Comparison of ENCODE assay signal across 8 cellular contexts in genomic region chr4:70702592-70702991, GRCh38. TPM values are rescaled to one million over a fixed set of nuclear protein-coding genes. Genes with fewer than 3 reads are reported as not detected.
DNase-seq lines count a peak whose midpoint lies in the region; ATAC-seq, FAIRE-seq and TF ChIP-seq lines count a peak whose summit lies in the region.
"Not testable (repeated sequence)": the region's sequence is repeated elsewhere in the genome, so short reads cannot be mapped to it uniquely, and the experiment has no call there.
"Had no signal": no experiment of that assay in that cellular context is flagged by ENCODE, and none has a peak within 500 bp of the region (broad histone marks: within the 10 kb centered on the region; RNA-seq: fewer than 3 reads in every experiment).

No MANE protein-coding gene starts in this region.

- WGBS in K562 (ENCODE audit: insufficient coverage, low coverage, missing lambda C conversion rate), result 65% methylated on average over 2 of the region's 2 CpGs

- H3K4me1 ChIP-seq in KMS-11 (ENCODE audit: low read depth, poor library complexity, severe bottlenecking) (peaks cover 27% of the 10 kb centered on the region), RWPE2 (ENCODE audit: insufficient read depth, poor library complexity, severe bottlenecking) (peaks cover 21% of the 10 kb centered on the region), K562 (replicated peaks in 1 of 2; ENCODE audit: control insufficient read depth in 2 of 2, insufficient read depth in 2 of 2, low read length in 2 of 2) (peaks cover 15 to 17% of the 10 kb centered on the region in 2 experiments; a peak in 4 of 5 replicates), left ventricle myocardium inferior (peaks cover 32% of the 10 kb centered on the region)

- not testable (repeated sequence) for TF ChIP-seq EP300 in K562 (IDR thresholded peaks at IDR 0.05; ENCODE audit: low read length)

- intact Hi-C loops in CD4-positive, alpha-beta T cell (cut with DNase I, micrococcal nuclease); left ventricle myocardium inferior (cut with micrococcal nuclease): not testable (repeated sequence)
- intact Hi-C loops in K562 (cut with micrococcal nuclease), result loop anchor here (5.0 to 10.0 kb wide), 2 partner anchors 50 to 292 kb away; partner anchors contain the start of gene DCK

- not testable (repeated sequence) for H3K27me3 Mint-ChIP-seq in CD4-positive, alpha-beta T cell; neural crest cell (ENCODE audit: low read depth); type B pancreatic cell

- H3K27ac ChIP-seq in CD4-positive, alpha-beta T cell (ENCODE audit: low read depth, low read length); KMS-11; K562 (ENCODE audit: extremely low read depth, low read depth, low read length): not testable (repeated sequence)
- H3K27ac ChIP-seq in RWPE2 (ENCODE audit: poor library complexity, severe bottlenecking) (peak overlapping the region; percentile 94), left ventricle myocardium inferior (replicated peaks) (peak overlapping the region; percentile 98)

- DNase-seq in CD4-positive, alpha-beta T cell; RWPE2 (ENCODE audit: low spot score); K562 (ENCODE audit: extremely low read depth in 1 of 4, low spot score in 3 of 4); left ventricle myocardium inferior; neural crest cell (ENCODE audit: low read depth, low spot score); type B pancreatic cell (ENCODE audit: extremely low spot score, unreplicated experiment): not testable (repeated sequence)

- not testable (repeated sequence) for H3K9ac ChIP-seq in KMS-11; K562 (ENCODE audit: insufficient read depth in 1 of 2, low read depth in 2 of 2, low read length in 2 of 2)

- not testable (repeated sequence) for H3K36me3 ChIP-seq in KMS-11 (ENCODE audit: insufficient read depth); RWPE2 (ENCODE audit: low read depth); K562 (ENCODE audit: control insufficient read depth, insufficient read depth, low read length); left ventricle myocardium inferior

- TF ChIP-seq POLR2A in K562 (conservative IDR thresholded peaks at IDR 0.05), result not testable (repeated sequence)

- TF ChIP-seq RAD21 in K562 (CRISPR knock-in tag; conservative IDR thresholded peaks at IDR 0.05 in 1 of 2, IDR thresholded peaks at IDR 0.05 in 1 of 2), result not testable (repeated sequence)

- H3K79me2 ChIP-seq in KMS-11 (ENCODE audit: insufficient read depth, low read depth), result peaks cover 22% of the 10 kb centered on the region
- H3K79me2 ChIP-seq in K562 (ENCODE audit: control insufficient read depth, insufficient read depth, low read length), result peaks cover 20% of the 10 kb centered on the region

- not testable (repeated sequence) for TF ChIP-seq CTCF in CD4-positive, alpha-beta T cell (IDR thresholded peaks at IDR 0.05); KMS-11 (conservative IDR thresholded peaks at IDR 0.05; ENCODE audit: low read depth, low read length); RWPE2 (IDR thresholded peaks at IDR 0.05; ENCODE audit: poor library complexity, severe bottlenecking); K562 (IDR thresholded peaks at IDR 0.05 in 2 of 3, conservative IDR thresholded peaks at IDR 0.05 in 1 of 3; ENCODE audit: insufficient read depth in 2 of 3, low read depth in 1 of 3, low read length in 3 of 3); left ventricle myocardium inferior (IDR thresholded peaks at IDR 0.05; ENCODE audit: borderline replicate concordance); neural crest cell (conservative IDR thresholded peaks at IDR 0.05); type B pancreatic cell (conservative IDR thresholded peaks at IDR 0.05)

- not testable (repeated sequence) for H3K4me3 ChIP-seq in KMS-11 (IDR thresholded peaks at IDR 0.05; ENCODE audit: insufficient read depth, low read depth, low read length); RWPE2 (ENCODE audit: severe bottlenecking); K562; left ventricle myocardium inferior

- not testable (repeated sequence) for H3K9me1 ChIP-seq in K562 (ENCODE audit: control insufficient read depth, insufficient read depth, low read length)

- H3K4me1 Mint-ChIP-seq in CD4-positive, alpha-beta T cell (ENCODE audit: low read depth), result peaks cover 33% of the 10 kb centered on the region
- peaks cover 25% of the 10 kb centered on the region for H3K4me1 Mint-ChIP-seq in neural crest cell
- H3K4me1 Mint-ChIP-seq in type B pancreatic cell (ENCODE audit: unreplicated experiment), result not testable (repeated sequence)

- not testable (repeated sequence) for H2AFZ ChIP-seq in KMS-11 (ENCODE audit: low read depth); K562 (ENCODE audit: low read depth, low read length)

- not testable (repeated sequence) for BruUV-seq in K562 (replicated peaks; lab: Mats Ljungman, UMichigan)

- not testable (repeated sequence) for ATAC-seq in CD4-positive, alpha-beta T cell (ENCODE audit: poor library complexity); RWPE2 (ENCODE audit: low read depth); K562

- peak overlapping the region; percentile 71 for H3K4me3 Mint-ChIP-seq in CD4-positive, alpha-beta T cell
- peak overlapping the region; percentile 51 for H3K4me3 Mint-ChIP-seq in neural crest cell
- H3K4me3 Mint-ChIP-seq in type B pancreatic cell, result not testable (repeated sequence)

- CTCF ChIA-PET in CD4-positive, alpha-beta T cell (lab: Charles Lee), result interaction anchor here (1.2 kb wide), 1 partner anchor 35 kb away, joined by 3 read pairs; no protein-coding TSS in a partner anchor
- CTCF ChIA-PET in K562 (lab: Yijun Ruan, JAX; ENCODE audit: low intra/inter-chr PET ratio), result not testable (repeated sequence)

- H3K4me2 ChIP-seq in KMS-11, result peak overlapping the region; percentile 64; the same call in 1 of the 2 replicates
- H3K4me2 ChIP-seq in K562 (ENCODE audit: insufficient read depth, low read length), result not testable (repeated sequence)

- not testable (repeated sequence) for H3K27me3 ChIP-seq in CD4-positive, alpha-beta T cell (ENCODE audit: control insufficient read depth, insufficient read depth, low read length); KMS-11 (ENCODE audit: insufficient read depth, low read depth); RWPE2 (ENCODE audit: insufficient read depth, poor library complexity, severe bottlenecking); K562 (ENCODE audit: control insufficient read depth in 2 of 2, insufficient read depth in 2 of 2, low read length in 2 of 2); left ventricle myocardium inferior (ENCODE audit: low read depth)

- H3K36me3 Mint-ChIP-seq in CD4-positive, alpha-beta T cell (ENCODE audit: low read depth); neural crest cell (ENCODE audit: low read depth); type B pancreatic cell: not testable (repeated sequence)

- in situ Hi-C loops in K562 (cut with MboI), result not testable (repeated sequence)

- POLR2A ChIA-PET in CD4-positive, alpha-beta T cell (lab: Charles Lee), result interaction anchor here (4.3 to 6.4 kb wide), 3 partner anchors 12 to 136 kb away, joined by 48 to 166 read pairs (median 127); partner anchors contain the start of genes GRSF1 and UTP3
- POLR2A ChIA-PET in K562 (lab: Yijun Ruan, JAX), result interaction anchor here (1.3 to 3.5 kb wide), 3 partner anchors 11 to 17 kb away, joined by 3 to 15 read pairs (median 5); partner anchors contain the start of gene UTP3

- H3K27ac Mint-ChIP-seq in CD4-positive, alpha-beta T cell, result peak overlapping the region; percentile 52
- not testable (repeated sequence) for H3K27ac Mint-ChIP-seq in neural crest cell (ENCODE audit: unreplicated experiment)
- peak overlapping the region; percentile 70 for H3K27ac Mint-ChIP-seq in type B pancreatic cell

- H3K9me3 ChIP-seq in CD4-positive, alpha-beta T cell (ENCODE audit: control insufficient read depth, low read length); RWPE2 (ENCODE audit: severe bottlenecking); K562 (replicated peaks; ENCODE audit: control insufficient read depth, insufficient read depth, low read depth, low read length); left ventricle myocardium inferior (replicated peaks): not testable (repeated sequence)

- not testable (repeated sequence) for H3K9me3 Mint-ChIP-seq in CD4-positive, alpha-beta T cell; neural crest cell; type B pancreatic cell

- H4K20me1 ChIP-seq in KMS-11 (ENCODE audit: insufficient read depth); K562 (replicated peaks; ENCODE audit: control insufficient read depth, insufficient read depth, low read length): not testable (repeated sequence)

- FAIRE-seq in K562 (lab: Jason Lieb, UNC), result not testable (repeated sequence)

RNA-seq across cellular contexts. Expression of gene UTP3, which starts 14.3 kb away (rescaled TPM):
- 10 to 100 TPM; 19.2 to 20.5 TPM for total RNA-seq in CD4-positive, alpha-beta T cell
- total RNA-seq in K562 (2011; cell fraction: chromatin; rRNA removed; ENCODE audit: low replicate concordance), result 6.4 and 21.4 TPM in 2 replicates
- 6.3 and 6.5 TPM in 2 replicates for total RNA-seq in K562 (2011; cell fraction: nucleolus; rRNA removed)
- 10.2 and 12.8 TPM in 2 replicates for total RNA-seq in K562 (2011; cell fraction: nucleoplasm; rRNA removed)
- total RNA-seq in K562 (2014; rRNA removed) (32.2 and 34.0 TPM in 2 replicates), K562 (2014; rRNA removed; fragmentation: Illumina TruSeq; extraction: Trizol) (34.5 and 35.0 TPM in 2 replicates), K562 (2015; rRNA removed; fragmentation: Illumina TruSeq; extraction: Trizol) (30.6 and 32.4 TPM in 2 replicates), K562 (2021) (33.4 and 38.8 TPM in 2 replicates), left ventricle myocardium inferior (15.8 TPM), neural crest cell (29.5 and 30.1 TPM in 2 replicates), type B pancreatic cell (ENCODE audit: low replicate concordance) (26.4 and 29.1 TPM in 2 replicates)
- polyA plus RNA-seq in K562 (2011; rRNA removed) (17.2 and 30.9 TPM in 2 replicates), K562 (2014; fragmentation: Illumina TruSeq; extraction: Trizol) (59.1 and 69.3 TPM in 2 replicates), K562 (2014; fragmentation: Nextera tagmentation; extraction: Ambion mirVana) (10 to 100 TPM; 11.9 to 12.4 TPM), K562 (2014; rRNA removed) (54.6 and 64.8 TPM in 2 replicates)
- polyA plus RNA-seq in K562 (2011; cell fraction: cytosol; rRNA removed), result 12.1 and 15.7 TPM in 2 replicates
- polyA plus RNA-seq in K562 (2011; cell fraction: nucleus; rRNA removed), result 7.1 and 7.7 TPM in 2 replicates
- polyA plus RNA-seq in K562 (2012), result 35.7 and 50.1 TPM in 2 replicates
- 12.6 and 17.2 TPM in 2 replicates for polyA minus RNA-seq in K562 (2011; rRNA and poly(A)+ RNA removed)
- 6.4 and 9.3 TPM in 2 replicates for polyA minus RNA-seq in K562 (2011; cell fraction: cytosol; rRNA and poly(A)+ RNA removed)
- 4.4 and 8.4 TPM in 2 replicates for polyA minus RNA-seq in K562 (2011; cell fraction: nucleus; rRNA and poly(A)+ RNA removed)

RNA-seq across cellular contexts. Expression of gene RUFY3, which starts 19.2 kb away (rescaled TPM):
- total RNA-seq in CD4-positive, alpha-beta T cell, result 10 to 100 TPM; 18.0 to 18.1 TPM
- total RNA-seq in K562 (2011; cell fraction: chromatin; rRNA removed; ENCODE audit: low replicate concordance), result 17.6 and 69.3 TPM in 2 replicates
- 10.0 and 18.6 TPM in 2 replicates for total RNA-seq in K562 (2011; cell fraction: nucleolus; rRNA removed)
- total RNA-seq in K562 (2011; cell fraction: nucleoplasm; rRNA removed), result 28.0 and 44.3 TPM in 2 replicates
- 20.0 and 22.2 TPM in 2 replicates for total RNA-seq in K562 (2014; rRNA removed)
- 28.1 and 30.8 TPM in 2 replicates for total RNA-seq in K562 (2014; rRNA removed; fragmentation: Illumina TruSeq; extraction: Trizol)
- 25.0 and 25.3 TPM in 2 replicates for total RNA-seq in K562 (2015; rRNA removed; fragmentation: Illumina TruSeq; extraction: Trizol)
- 24.0 and 31.1 TPM in 2 replicates for total RNA-seq in K562 (2021)
- 18.2 and 21.5 TPM in 2 replicates for polyA plus RNA-seq in K562 (2011; rRNA removed)
- polyA plus RNA-seq in K562 (2011; cell fraction: cytosol; rRNA removed), result 4.5 and 4.7 TPM in 2 replicates
- polyA plus RNA-seq in K562 (2011; cell fraction: nucleus; rRNA removed), result 28.3 and 29.4 TPM in 2 replicates
- polyA plus RNA-seq in K562 (2012), result 11.2 and 23.7 TPM in 2 replicates
- polyA plus RNA-seq in K562 (2014; fragmentation: Illumina TruSeq; extraction: Trizol), result 16.0 and 18.6 TPM in 2 replicates
- polyA plus RNA-seq in K562 (2014; fragmentation: Nextera tagmentation; extraction: Ambion mirVana), result 1 to 10 TPM; 4.2 to 4.5 TPM
- 15.1 and 15.4 TPM in 2 replicates for polyA plus RNA-seq in K562 (2014; rRNA removed)
- polyA minus RNA-seq in K562 (2011; rRNA and poly(A)+ RNA removed), result 19.9 and 21.8 TPM in 2 replicates
- 9.9 and 16.1 TPM in 2 replicates for polyA minus RNA-seq in K562 (2011; cell fraction: cytosol; rRNA and poly(A)+ RNA removed)
- polyA minus RNA-seq in K562 (2011; cell fraction: nucleus; rRNA and poly(A)+ RNA removed), result 13.6 and 17.3 TPM in 2 replicates
- 20.5 TPM for total RNA-seq in left ventricle myocardium inferior
- total RNA-seq in neural crest cell, result 87.7 and 98.8 TPM in 2 replicates
- total RNA-seq in type B pancreatic cell (ENCODE audit: low replicate concordance), result 38.3 and 74.9 TPM in 2 replicates

RNA-seq across cellular contexts. Expression of gene JCHAIN, which starts 36.3 kb away (rescaled TPM):
- total RNA-seq in CD4-positive, alpha-beta T cell, result 1 to 10 TPM; 1.0 to 2.7 TPM
- not detected in 2 replicates for total RNA-seq in K562 (2011; cell fraction: chromatin; rRNA removed; ENCODE audit: low replicate concordance)
- total RNA-seq in K562 (2011; cell fraction: nucleolus; rRNA removed), result not detected in 2 replicates
- not detected in 2 replicates for total RNA-seq in K562 (2011; cell fraction: nucleoplasm; rRNA removed)
- total RNA-seq in K562 (2014; rRNA removed) (not detected in 2 replicates), K562 (2014; rRNA removed; fragmentation: Illumina TruSeq; extraction: Trizol) (not detected in 2 replicates), K562 (2015; rRNA removed; fragmentation: Illumina TruSeq; extraction: Trizol) (not detected in 2 replicates), K562 (2021) (0.27 and 0.33 TPM in 2 replicates), left ventricle myocardium inferior (6.9 TPM), neural crest cell (not detected in 2 replicates), type B pancreatic cell (ENCODE audit: low replicate concordance) (not detected in 2 replicates)
- polyA plus RNA-seq in K562 (2011; rRNA removed) (0.08 TPM in 1 of 2 replicates, not detected in the other), K562 (2014; fragmentation: Illumina TruSeq; extraction: Trizol) (0.32 TPM in 1 of 2 replicates, not detected in the other), K562 (2014; fragmentation: Nextera tagmentation; extraction: Ambion mirVana) (under 1 TPM; 0.04 to 0.20 TPM), K562 (2014; rRNA removed) (0.68 TPM in 1 of 2 replicates, not detected in the other)
- not detected in 2 replicates for polyA plus RNA-seq in K562 (2011; cell fraction: cytosol; rRNA removed)
- not detected in 2 replicates for polyA plus RNA-seq in K562 (2011; cell fraction: nucleus; rRNA removed)
- 0.08 and 0.40 TPM in 2 replicates for polyA plus RNA-seq in K562 (2012)
- not detected in 2 replicates for polyA minus RNA-seq in K562 (2011; rRNA and poly(A)+ RNA removed)
- polyA minus RNA-seq in K562 (2011; cell fraction: cytosol; rRNA and poly(A)+ RNA removed), result not detected in 2 replicates
- polyA minus RNA-seq in K562 (2011; cell fraction: nucleus; rRNA and poly(A)+ RNA removed), result not detected in 2 replicates
- total RNA-seq: Calu3 had no signal
